In genomic region chr13:24267283-24267682, GRCh38 we compare ENCODE assay signal across 9 cellular contexts. TPM values are rescaled to one million over a fixed set of nuclear protein-coding genes. Genes with fewer than 3 reads are reported as not detected.
DNase-seq lines count a peak whose midpoint lies in the region; ATAC-seq, FAIRE-seq and TF ChIP-seq lines count a peak whose summit lies in the region.
"Had no signal": no experiment of that assay in that cellular context is flagged by ENCODE, and none has a peak within 500 bp of the region (broad histone marks: within the 10 kb centered on the region; RNA-seq: fewer than 3 reads in every experiment).

No MANE protein-coding gene starts in this region.

- no peaks in the 10 kb centered on the region for H3K27me3 ChIP-seq in heart right ventricle
- H3K27me3 ChIP-seq in astrocyte (ENCODE audit: insufficient read depth, low read length), result no peaks in the 10 kb centered on the region
- no peaks in the 10 kb centered on the region for H3K27me3 ChIP-seq in mucosa of rectum (ENCODE audit: control insufficient read depth in 2 of 2, insufficient read depth in 2 of 2, low read length in 2 of 2)
- H3K27me3 ChIP-seq in transverse colon, result no peaks in the 10 kb centered on the region

- H3K9me3 Mint-ChIP-seq in astrocyte (ENCODE audit: unreplicated experiment), result no peaks in the 10 kb centered on the region

- no peak for TF ChIP-seq POLR2A in transverse colon (IDR thresholded peaks at IDR 0.05)

- DNase-seq in heart right ventricle (peak in 1 of 2 donors; percentile 27), cardiac septum (ENCODE audit: low spot score) (no peak), astrocyte (ENCODE audit: low read depth) (no peak), transverse colon (no peak)

- H3K9me3 ChIP-seq in heart right ventricle (no peaks in the 10 kb centered on the region), astrocyte (ENCODE audit: insufficient read depth, low read depth, low read length) (no peaks in the 10 kb centered on the region), mucosa of rectum (ENCODE audit: control insufficient read depth in 2 of 2, low read length in 2 of 2) (no peaks in the 10 kb centered on the region), transverse colon (no peaks in the 10 kb centered on the region)

- TF ChIP-seq CTCF in heart right ventricle (IDR thresholded peaks at IDR 0.05), result no peak
- no peak for TF ChIP-seq CTCF in astrocyte (IDR thresholded peaks at IDR 0.05; ENCODE audit: insufficient read depth, low read depth, low read length)
- no peak for TF ChIP-seq CTCF in transverse colon (IDR thresholded peaks at IDR 0.05)

- peak overlapping the region; percentile 21 for H3K27ac Mint-ChIP-seq in astrocyte (ENCODE audit: unreplicated experiment)

- H3K4me1 ChIP-seq in heart right ventricle (peaks cover 0 to 75% (median 54%) of the 10 kb centered on the region in 9 donors), astrocyte (ENCODE audit: insufficient read depth, low read length) (peaks cover 20% of the 10 kb centered on the region), mucosa of rectum (ENCODE audit: control insufficient read depth in 2 of 2, insufficient read depth in 2 of 2, low read length in 2 of 2) (peaks cover 17 to 18% of the 10 kb centered on the region in 2 donors), transverse colon (peaks cover 19 to 40% (median 26%) of the 10 kb centered on the region in 4 donors)

- in situ Hi-C loops in transverse colon (cut with MboI; ENCODE audit: low pct_ligation_motif_present in 1 of 4, low pct_unique_long_range_greater_than_20kb in 1 of 4, low sequenced_read_pairs in 3 of 4), result no loop called here

- 32 to 46% methylated on average over 3 of the region's 3 CpGs for WGBS in heart right ventricle, 2 donors
- 17 to 44% methylated on average over 3 of the region's 3 CpGs for WGBS in transverse colon (ENCODE audit: low coverage in 1 of 2), 2 donors

- H3K9ac ChIP-seq in astrocyte (ENCODE audit: low read length), result no peak overlapping the region
- peak overlapping the region in 1 of 2 donors; percentile 11 for H3K9ac ChIP-seq in mucosa of rectum (ENCODE audit: low read depth in 1 of 2, low read length in 2 of 2)

- peak overlapping the region; percentile 17 to 82 (median 70) for H3K27ac ChIP-seq in heart right ventricle
- H3K27ac ChIP-seq in astrocyte (ENCODE audit: low read depth, low read length), result no peak overlapping the region
- H3K27ac ChIP-seq in mucosa of rectum (ENCODE audit: low read depth in 2 of 2, low read length in 2 of 2), result peak overlapping the region; percentile 50 to 54
- H3K27ac ChIP-seq in transverse colon, result peak overlapping the region; percentile 47 to 59 (median 52)

- no peaks in the 10 kb centered on the region for H3K36me3 Mint-ChIP-seq in astrocyte (ENCODE audit: low read depth, unreplicated experiment)

- no peaks in the 10 kb centered on the region for H4K20me1 ChIP-seq in astrocyte (ENCODE audit: insufficient read depth, low read length)

- no peak for TF ChIP-seq EP300 in transverse colon (IDR thresholded peaks at IDR 0.05; ENCODE audit: low read depth)

- H3K4me3 Mint-ChIP-seq in astrocyte (ENCODE audit: unreplicated experiment), result no peak overlapping the region

- intact Hi-C loops in heart right ventricle (cut with DNase I) (no loop called here), cardiac septum (cut with DNase I) (no loop called here), transverse colon (cut with DNase I; ENCODE audit: low total_unique reads) (no loop called here)

- ATAC-seq in heart right ventricle, result peak in 1 of 8 donors; percentile 26
- ATAC-seq in GM19023 (IDR thresholded peaks at IDR 0.05; ENCODE audit: unreplicated experiment), result no peak
- no peak for ATAC-seq in HG03442 (IDR thresholded peaks at IDR 0.05; ENCODE audit: unreplicated experiment)
- no peak for ATAC-seq in HG02571 (IDR thresholded peaks at IDR 0.05; ENCODE audit: unreplicated experiment)

- peaks cover 35% of the 10 kb centered on the region for H3K4me1 Mint-ChIP-seq in astrocyte (ENCODE audit: low read depth, unreplicated experiment)

- no peaks in the 10 kb centered on the region for H3K79me2 ChIP-seq in astrocyte (ENCODE audit: insufficient read depth, low read length)

- H3K27me3 Mint-ChIP-seq in astrocyte (ENCODE audit: low read depth, unreplicated experiment), result no peaks in the 10 kb centered on the region

- H2AFZ ChIP-seq in astrocyte (ENCODE audit: low read depth, low read length), result no peak overlapping the region

- H3K4me2 ChIP-seq in astrocyte (ENCODE audit: low read length), result peak overlapping the region; percentile 27

- H3K36me3 ChIP-seq in heart right ventricle (no peaks in the 10 kb centered on the region), astrocyte (ENCODE audit: insufficient read depth, low read length) (no peaks in the 10 kb centered on the region), mucosa of rectum (ENCODE audit: control insufficient read depth in 2 of 2, insufficient read depth in 2 of 2, low read length in 2 of 2) (peaks cover 2 to 5% of the 10 kb centered on the region in 2 donors), transverse colon (no peaks in the 10 kb centered on the region)

- FAIRE-seq in astrocyte (lab: Jason Lieb, UNC), result no peak

- H3K4me3 ChIP-seq in heart right ventricle (peak overlapping the region in 7 of 10 donors; percentile 5 to 31 (median 18)), astrocyte (ENCODE audit: insufficient read depth, low read depth, low read length) (no peak overlapping the region), mucosa of rectum (ENCODE audit: low read length in 2 of 2) (no peak overlapping the region), transverse colon (no peak overlapping the region)

RNA-seq across cellular contexts. Expression of gene C1QTNF9, which starts 42.1 kb away (rescaled TPM):
- total RNA-seq in heart right ventricle (1 to 10 TPM in 9 of 10 donors, under 1 TPM in 1; 0.30 to 7.2 (median 2.6) TPM), cardiac septum (0.83 TPM), astrocyte (not detected in 2 replicates), transverse colon (under 1 TPM in 1 of 4 donors, not detected in 3; 0.48 TPM)
- polyA plus RNA-seq in heart right ventricle, result 1 to 10 TPM; 3.8 to 4.5 TPM
- total RNA-seq: RPMI7951 had no signal

Comparison
In these comparisons a context has a peak if more than half of its experiments do, and no peak if none do; other contexts are left out.
1. H3K4me3 ChIP-seq: peak in heart right ventricle (7 of 10); none in astrocyte (single experiment), mucosa of rectum (0 of 2) and transverse colon (0 of 4).